8 cellular contexts compared by ENCODE assay signal in the genomic region with DNA sequence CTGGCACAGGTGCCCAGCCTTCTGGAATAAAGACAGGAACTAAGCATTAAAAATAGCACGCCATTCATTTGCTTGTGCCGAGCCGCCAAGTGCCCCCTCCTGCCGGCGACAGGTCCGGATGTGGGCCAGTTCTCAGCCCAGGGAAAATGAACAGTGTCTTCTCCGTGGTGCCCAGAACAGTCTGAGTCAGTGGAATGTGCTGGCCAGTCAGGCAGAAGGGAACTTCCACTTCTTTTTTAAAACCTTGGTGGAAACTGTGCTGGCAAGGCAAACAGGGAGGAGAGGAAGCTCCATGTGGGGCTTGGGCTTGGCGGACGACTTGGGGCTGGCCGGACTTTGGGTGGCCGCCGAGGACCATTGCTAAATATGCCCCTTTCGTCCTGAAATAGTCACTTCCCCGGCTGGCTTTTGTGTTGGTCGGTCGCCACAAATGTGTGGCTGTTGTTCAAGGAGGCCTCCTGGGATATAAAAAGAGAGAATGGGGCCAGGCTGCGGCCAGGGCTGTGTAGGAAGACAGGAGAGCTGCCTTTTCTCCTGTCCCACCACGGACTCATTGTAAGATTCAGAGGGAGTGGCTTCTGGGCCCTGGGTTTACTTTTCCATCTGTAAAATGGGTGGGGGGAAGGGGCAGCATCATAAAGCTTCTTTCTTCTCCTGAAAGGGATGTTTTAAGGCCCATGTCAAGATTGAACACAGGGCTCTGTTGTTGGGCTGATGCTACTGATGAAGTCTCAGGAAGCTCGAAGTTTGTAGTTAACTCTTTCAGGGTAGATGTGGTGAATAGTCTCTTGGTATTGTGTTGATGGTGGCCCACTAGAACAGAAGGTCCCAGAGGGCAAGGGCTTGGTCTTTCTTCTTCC.
DNase-seq lines count a peak whose midpoint lies in the region; ATAC-seq and TF ChIP-seq lines count a peak whose summit lies in the region.

No MANE protein-coding gene starts in this region.

- no peaks in the 10 kb centered on the region for H3K36me3 ChIP-seq in RWPE2 (ENCODE audit: low read depth)
- H3K36me3 ChIP-seq in ectodermal cell (ENCODE audit: control insufficient read depth, insufficient read depth, low read length) = no peaks in the 10 kb centered on the region
- no peaks in the 10 kb centered on the region for H3K36me3 ChIP-seq in muscle layer of duodenum (ENCODE audit: control insufficient read depth in 1 of 2, insufficient read depth in 2 of 2, low read length in 2 of 2)
- H3K36me3 ChIP-seq in aorta (ENCODE audit: control insufficient read depth in 1 of 2, insufficient read depth in 2 of 2, low read length in 1 of 2) = no peaks in the 10 kb centered on the region

- peak in 4 of 10 experiments; percentile 4 to 18 (median 13) for DNase-seq in CD4-positive, alpha-beta T cell
- no peak for DNase-seq in RWPE2 (ENCODE audit: low spot score)
- DNase-seq in aorta = peak; percentile 92 to 93
- no peak for DNase-seq in NAMALWA (ENCODE audit: low spot score)
- DNase-seq in NCI-H128 (lab: John Stamatoyannopoulos, UW; ENCODE audit: unreplicated experiment) = no peak

- ATAC-seq in CD4-positive, alpha-beta T cell (ENCODE audit: poor library complexity) = peak; percentile 49
- peak; percentile 75 for ATAC-seq in RWPE2 (ENCODE audit: low read depth)
- peak; percentile 93 for ATAC-seq in aorta (ENCODE audit: low FRiP score)
- no peak for ATAC-seq in GM18870 (IDR thresholded peaks at IDR 0.05; ENCODE audit: unreplicated experiment)

- no peaks in the 10 kb centered on the region for H3K4me1 ChIP-seq in RWPE2 (ENCODE audit: insufficient read depth, poor library complexity, severe bottlenecking)
- H3K4me1 ChIP-seq in ectodermal cell (ENCODE audit: control insufficient read depth, insufficient read depth, low read length) = peaks cover 16% of the 10 kb centered on the region
- H3K4me1 ChIP-seq in muscle layer of duodenum (ENCODE audit: control insufficient read depth in 1 of 2, insufficient read depth in 2 of 2, low read length in 2 of 2) = peaks cover 0 to 14% of the 10 kb centered on the region in 2 donors
- H3K4me1 ChIP-seq in aorta (ENCODE audit: control insufficient read depth in 1 of 2, insufficient read depth in 2 of 2, low read length in 2 of 2) = peaks cover 0 to 3% of the 10 kb centered on the region in 2 donors

- H3K4me3 ChIP-seq in RWPE2 (ENCODE audit: severe bottlenecking) (no peak overlapping the region), ectodermal cell (ENCODE audit: insufficient read depth, low read depth, low read length) (no peak overlapping the region), muscle layer of duodenum (ENCODE audit: low read depth in 1 of 2, low read length in 2 of 2) (no peak overlapping the region), aorta (ENCODE audit: low read length in 2 of 2) (no peak overlapping the region)

- peaks cover 6% of the 10 kb centered on the region for H3K36me3 Mint-ChIP-seq in CD4-positive, alpha-beta T cell (ENCODE audit: low read depth)

- peak overlapping the region; percentile 47 for H3K27ac Mint-ChIP-seq in CD4-positive, alpha-beta T cell

- no peaks in the 10 kb centered on the region for H3K27me3 Mint-ChIP-seq in CD4-positive, alpha-beta T cell

- H3K9me3 Mint-ChIP-seq in CD4-positive, alpha-beta T cell = no peaks in the 10 kb centered on the region

- no peak for TF ChIP-seq CTCF in CD4-positive, alpha-beta T cell (IDR thresholded peaks at IDR 0.05)
- no peak for TF ChIP-seq CTCF in RWPE2 (IDR thresholded peaks at IDR 0.05; ENCODE audit: poor library complexity, severe bottlenecking)

- H3K4me1 Mint-ChIP-seq in CD4-positive, alpha-beta T cell (ENCODE audit: low read depth) = peaks cover 50% of the 10 kb centered on the region

- 61 to 70% methylated on average over 19 of the region's 19 CpGs for WGBS in ectodermal cell, 2 experiments
- WGBS in aorta, 2 donors = 1 to 2% methylated on average over 19 of the region's 19 CpGs

- no peak overlapping the region for H3K4me3 Mint-ChIP-seq in CD4-positive, alpha-beta T cell

- H3K9me3 ChIP-seq in CD4-positive, alpha-beta T cell (ENCODE audit: control insufficient read depth, low read length) = no peaks in the 10 kb centered on the region
- H3K9me3 ChIP-seq in RWPE2 (ENCODE audit: severe bottlenecking) (no peaks in the 10 kb centered on the region), ectodermal cell (ENCODE audit: control insufficient read depth, low read length) (no peaks in the 10 kb centered on the region), muscle layer of duodenum (ENCODE audit: control insufficient read depth in 1 of 2, low read length in 2 of 2) (no peaks in the 10 kb centered on the region), aorta (ENCODE audit: control insufficient read depth, low read length) (no peaks in the 10 kb centered on the region)

- H3K27ac ChIP-seq in CD4-positive, alpha-beta T cell (ENCODE audit: low read depth, low read length) = no peak overlapping the region
- H3K27ac ChIP-seq in RWPE2 (ENCODE audit: poor library complexity, severe bottlenecking) = no peak overlapping the region
- H3K27ac ChIP-seq in ectodermal cell (ENCODE audit: insufficient read depth, low read depth, low read length, poor library complexity, severe bottlenecking) = peak overlapping the region; percentile 26
- peak overlapping the region; percentile 40 for H3K27ac ChIP-seq in muscle layer of duodenum (ENCODE audit: low read length)
- peak overlapping the region in 1 of 2 donors; percentile 66 for H3K27ac ChIP-seq in aorta (ENCODE audit: low read depth in 1 of 2, low read length in 2 of 2)

- no peaks in the 10 kb centered on the region for H3K27me3 ChIP-seq in CD4-positive, alpha-beta T cell (ENCODE audit: control insufficient read depth, insufficient read depth, low read length)
- H3K27me3 ChIP-seq in RWPE2 (ENCODE audit: insufficient read depth, poor library complexity, severe bottlenecking) = no peaks in the 10 kb centered on the region
- no peaks in the 10 kb centered on the region for H3K27me3 ChIP-seq in ectodermal cell (ENCODE audit: control insufficient read depth, insufficient read depth, low read length, poor library complexity, severe bottlenecking)
- H3K27me3 ChIP-seq in muscle layer of duodenum (ENCODE audit: low read depth, low read length) = no peaks in the 10 kb centered on the region
- no peaks in the 10 kb centered on the region for H3K27me3 ChIP-seq in aorta (ENCODE audit: control insufficient read depth in 1 of 2, insufficient read depth in 2 of 2, low read length in 1 of 2)

- intact Hi-C loops in CD4-positive, alpha-beta T cell (cut with DNase I, micrococcal nuclease) = no loop called here
- intact Hi-C loops in aorta (cut with DNase I) = no loop called here

- POLR2A ChIA-PET in CD4-positive, alpha-beta T cell (lab: Charles Lee) = interaction anchor here (1.0 to 2.2 kb wide), 4 partner anchors 26 to 80 kb away, joined by 3 to 6 read pairs (median 3); no protein-coding TSS in a partner anchor

- CTCF ChIA-PET in CD4-positive, alpha-beta T cell (lab: Charles Lee) = no interaction called here

Comparison
In these comparisons a context has a peak if more than half of its experiments do, and no peak if none do; other contexts are left out.
1. DNase-seq: peak in aorta (2 of 2); none in RWPE2 (single experiment), NAMALWA (single experiment) and NCI-H128 (single experiment).
2. H3K27ac ChIP-seq: peak in ectodermal cell (single experiment) and muscle layer of duodenum (single experiment); none in CD4-positive, alpha-beta T cell (single experiment) and RWPE2 (single experiment).